Comparison of ENCODE assay signal across 8 cellular contexts in the genomic region with DNA sequence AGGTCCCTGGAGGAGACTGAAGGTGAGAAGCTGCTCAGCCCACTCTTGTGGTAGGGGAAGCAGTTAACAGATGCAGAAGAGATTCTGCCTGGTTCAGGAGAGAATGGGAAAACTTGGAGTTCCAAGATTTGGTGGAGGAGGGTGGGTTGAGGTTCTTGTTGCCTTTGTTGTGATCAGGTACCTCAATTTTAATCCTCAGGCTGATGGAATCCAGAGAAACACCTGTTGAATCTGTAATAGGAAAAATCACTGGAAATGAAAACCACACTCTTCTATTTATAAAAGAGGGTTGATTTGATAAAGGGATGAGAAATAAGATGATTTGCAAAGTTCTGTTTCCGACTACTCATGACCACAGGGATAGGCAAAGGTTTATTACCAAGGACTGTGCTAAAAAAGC.
"Had no signal": no experiment of that assay in that cellular context is flagged by ENCODE, and none has a peak within 500 bp of the region (broad histone marks: within the 10 kb centered on the region; RNA-seq: fewer than 3 reads in every experiment).

No MANE protein-coding gene starts in this region.

- DNase-seq: GDM1, GF-D8 had no signal

- FAIRE-seq: G401.6, GM12878, GM12891, GM12892, GM18507, GM19239 had no signal

- H3K4me3 ChIP-seq: GM12878 had no signal
